Comparison of ENCODE assay signal across 1 cellular context in genomic region chr16:589658-590159, GRCh38.
A peak's percentile ranks its signal among the peaks of the same experiment; 100 is the strongest.
TF ChIP-seq lines count a peak whose summit lies in the region.

RAB40C (plus strand) TSS chr16:590066; CDS start chr16:590292, 226 bp downstream.

TF ChIP-seq in HepG2, 621 proteins besides CTCF, POLR2A, EP300 and RAD21 (continued from another document and continues in another):
- TF ChIP-seq ZNF18 (CRISPR knock-in tag; IDR thresholded peaks at IDR 0.05; ENCODE audit: insufficient replicate concordance) (no peak), ZNF839 (CRISPR knock-in tag; IDR thresholded peaks at IDR 0.05; ENCODE audit: borderline replicate concordance) (no peak), ADNP (CRISPR knock-in tag; IDR thresholded peaks at IDR 0.05) (no peak), FOSL2 (CRISPR knock-in tag; IDR thresholded peaks at IDR 0.05) (peak; percentile 18; the same call in 1 of the 2 replicates), ZBTB8A (CRISPR knock-in tag; IDR thresholded peaks at IDR 0.05; ENCODE audit: borderline replicate concordance, low read depth) (no peak), RCOR2 (CRISPR knock-in tag; IDR thresholded peaks at IDR 0.05) (no peak), ZSCAN12 (CRISPR knock-in tag; IDR thresholded peaks at IDR 0.05) (no peak), BRF2 (CRISPR knock-in tag; IDR thresholded peaks at IDR 0.05) (no peak), POGZ (CRISPR knock-in tag; IDR thresholded peaks at IDR 0.05) (no peak), PCBP2 (optimal IDR thresholded peaks at IDR 0.05; ENCODE audit: low read depth, low read length, poor library complexity, severe bottlenecking) (no peak), REL (CRISPR knock-in tag; conservative IDR thresholded peaks at IDR 0.05) (no peak), ZBTB33 (CRISPR knock-in tag; IDR thresholded peaks at IDR 0.05) (no peak), ZSCAN20 (CRISPR knock-in tag; IDR thresholded peaks at IDR 0.05; ENCODE audit: borderline replicate concordance) (no peak), ZNF678 (CRISPR knock-in tag; IDR thresholded peaks at IDR 0.05) (no peak), NFATC3 (CRISPR knock-in tag; IDR thresholded peaks at IDR 0.05) (no peak), YY1 (IDR thresholded peaks at IDR 0.05; ENCODE audit: insufficient read depth, insufficient replicate concordance, low read depth, low read length) (peak; percentile 46), IRF1 (CRISPR knock-in tag; IDR thresholded peaks at IDR 0.05; ENCODE audit: low read depth) (no peak), CREM (IDR thresholded peaks at IDR 0.05) (peak; percentile 54), CREM (CRISPR knock-in tag; IDR thresholded peaks at IDR 0.05) (no peak), ZBTB7A (CRISPR knock-in tag; IDR thresholded peaks at IDR 0.05) (no peak), ELK4 (CRISPR knock-in tag; IDR thresholded peaks at IDR 0.05; ENCODE audit: borderline replicate concordance) (no peak), ZUFSP (CRISPR knock-in tag; IDR thresholded peaks at IDR 0.05; ENCODE audit: borderline replicate concordance) (no peak), ZBTB21 (CRISPR knock-in tag; IDR thresholded peaks at IDR 0.05) (no peak), ISX (CRISPR knock-in tag; conservative IDR thresholded peaks at IDR 0.05) (no peak), THAP11 (CRISPR knock-in tag; IDR thresholded peaks at IDR 0.05) (peak; percentile 1; the same call in 1 of the 2 replicates), KDM5B (CRISPR knock-in tag; IDR thresholded peaks at IDR 0.05; ENCODE audit: borderline replicate concordance) (0 out of 2 replicates have a peak, but pooled peaks have one; percentile 8), JARID2 (CRISPR knock-in tag; IDR thresholded peaks at IDR 0.05; ENCODE audit: insufficient replicate concordance) (no peak), HNRNPLL (IDR thresholded peaks at IDR 0.05; ENCODE audit: low read depth, low read length, poor library complexity, severe bottlenecking) (peak; percentile 92), IKZF4 (CRISPR knock-in tag; IDR thresholded peaks at IDR 0.05; ENCODE audit: borderline replicate concordance, low read depth, not compliant biosample characterization) (no peak), ZNF510 (CRISPR knock-in tag; IDR thresholded peaks at IDR 0.05; ENCODE audit: low read depth) (no peak), ZNF225 (CRISPR knock-in tag; IDR thresholded peaks at IDR 0.05) (no peak), ZNF282 (IDR thresholded peaks at IDR 0.05; ENCODE audit: partially characterized antibody) (no peak), ZNF232 (CRISPR knock-in tag; IDR thresholded peaks at IDR 0.05; ENCODE audit: borderline replicate concordance) (no peak), LRRFIP1 (CRISPR knock-in tag; conservative IDR thresholded peaks at IDR 0.05) (no peak), CBFB (CRISPR knock-in tag; IDR thresholded peaks at IDR 0.05) (0 out of 2 replicates have a peak, but pooled peaks have one; percentile 10), PITX1 (CRISPR knock-in tag; IDR thresholded peaks at IDR 0.05) (peak; percentile 61; the same call in 1 of the 2 replicates), ZSCAN21 (CRISPR knock-in tag; IDR thresholded peaks at IDR 0.05; ENCODE audit: borderline replicate concordance) (no peak), FOXO1 (CRISPR knock-in tag; IDR thresholded peaks at IDR 0.05) (no peak), SP2 (CRISPR knock-in tag; IDR thresholded peaks at IDR 0.05) (peak; percentile 71), ZNF253 (CRISPR knock-in tag; IDR thresholded peaks at IDR 0.05; ENCODE audit: borderline replicate concordance) (no peak), KDM1A (CRISPR knock-in tag; IDR thresholded peaks at IDR 0.05) (no peak), ZNF207 (IDR thresholded peaks at IDR 0.05; ENCODE audit: borderline replicate concordance) (no peak), ZNF414 (CRISPR knock-in tag; IDR thresholded peaks at IDR 0.05) (no peak), PHF21A (CRISPR knock-in tag; IDR thresholded peaks at IDR 0.05) (no peak), ZNF143 (CRISPR knock-in tag; IDR thresholded peaks at IDR 0.05) (peak; percentile 67; the same call in 1 of the 2 replicates), THRA (CRISPR knock-in tag; IDR thresholded peaks at IDR 0.05; ENCODE audit: borderline replicate concordance) (no peak), ZNF543 (CRISPR knock-in tag; IDR thresholded peaks at IDR 0.05) (no peak), ZNF740 (CRISPR knock-in tag; IDR thresholded peaks at IDR 0.05) (no peak)
